ENCODE assay signal across 14 cellular contexts in genomic region chr6:16228709-16229665, GRCh38. TPM values are rescaled to one million over a fixed set of nuclear protein-coding genes. Genes with fewer than 3 reads are reported as not detected.
DNase-seq lines count a peak whose midpoint lies in the region; ATAC-seq and TF ChIP-seq lines count a peak whose summit lies in the region.
"Had no signal": no experiment of that assay in that cellular context is flagged by ENCODE, and none has a peak within 500 bp of the region (broad histone marks: within the 10 kb centered on the region; RNA-seq: fewer than 3 reads in every experiment).

No MANE protein-coding gene starts in this region.

- H3K27ac Mint-ChIP-seq in activated CD4-positive, alpha-beta T cell treated with anti-CD3 and anti-CD28 coated beads for 36 hours = no peak overlapping the region
- H3K27ac Mint-ChIP-seq in T-helper 17 cell = no peak overlapping the region
- H3K27ac Mint-ChIP-seq: activated CD4-positive, alpha-beta memory T cell treated with anti-CD3 and anti-CD28 coated beads, Interleukin-2, amount 10 ng/mL, durations not matched to agents 7 days and 5 days; activated naive CD4-positive, alpha-beta T cell treated with anti-CD3 and anti-CD28 coated beads, Interleukin-2, amount 50 U/mL, for 24 hours; CD8-positive, alpha-beta T cell had no signal

- no peak for DNase-seq in GM12865 (ENCODE audit: low read depth)
- peak; percentile 22 for DNase-seq in amniotic epithelial cell (ENCODE audit: low read depth)
- no peak for DNase-seq in right cardiac atrium
- peak; percentile 42 for DNase-seq in renal cortical epithelial cell (ENCODE audit: low read depth)
- DNase-seq in activated T-cell treated with anti-CD3 and anti-CD28 coated beads, Interleukin-2, amount 50 U/mL, for 4 hours = no peak
- DNase-seq in NCI-H345 (lab: John Stamatoyannopoulos, UW) = no peak
- no peak for DNase-seq in activated CD4-positive, alpha-beta T cell treated with anti-CD3 and anti-CD28 coated beads for 36 hours
- DNase-seq in T-helper 17 cell = no peak
- DNase-seq: activated CD4-positive, alpha-beta memory T cell treated with anti-CD3 and anti-CD28 coated beads, Interleukin-2, amount 10 ng/mL, durations not matched to agents 7 days and 5 days; CD8-positive, alpha-beta T cell; effector CD4-positive, alpha-beta T cell; naive thymus-derived CD8-positive, alpha-beta T cell; stimulated activated CD4-positive, alpha-beta T cell treated with anti-CD3 and anti-CD28 coated beads, Interleukin-4, amount 100 ng/mL, for 4 hours had no signal

- H3K9me3 Mint-ChIP-seq in activated T-cell treated with anti-CD3 and anti-CD28 coated beads, Interleukin-2, amount 50 U/mL, for 4 hours = no peaks in the 10 kb centered on the region
- H3K9me3 Mint-ChIP-seq in activated CD4-positive, alpha-beta T cell treated with anti-CD3 and anti-CD28 coated beads for 36 hours (ENCODE audit: low read depth) = no peaks in the 10 kb centered on the region
- H3K9me3 Mint-ChIP-seq: activated naive CD4-positive, alpha-beta T cell treated with anti-CD3 and anti-CD28 coated beads, Interleukin-2, amount 50 U/mL, for 24 hours; CD8-positive, alpha-beta T cell; naive thymus-derived CD8-positive, alpha-beta T cell had no signal

- no peak overlapping the region for H3K4me3 Mint-ChIP-seq in activated T-cell treated with anti-CD3 and anti-CD28 coated beads, Interleukin-2, amount 50 U/mL, for 4 hours
- H3K4me3 Mint-ChIP-seq in activated CD4-positive, alpha-beta T cell treated with anti-CD3 and anti-CD28 coated beads for 36 hours = no peak overlapping the region
- H3K4me3 Mint-ChIP-seq in T-helper 17 cell = no peak overlapping the region
- H3K4me3 Mint-ChIP-seq: activated CD4-positive, alpha-beta memory T cell treated with anti-CD3 and anti-CD28 coated beads, Interleukin-2, amount 10 ng/mL, durations not matched to agents 7 days and 5 days; activated naive CD4-positive, alpha-beta T cell treated with anti-CD3 and anti-CD28 coated beads, Interleukin-2, amount 50 U/mL, for 24 hours; CD8-positive, alpha-beta T cell; naive thymus-derived CD8-positive, alpha-beta T cell had no signal

- no peak overlapping the region for H3K27ac ChIP-seq in right cardiac atrium (ENCODE audit: low read length)

- H3K27me3 Mint-ChIP-seq in activated T-cell treated with anti-CD3 and anti-CD28 coated beads, Interleukin-2, amount 50 U/mL, for 4 hours (ENCODE audit: low read depth) = peaks cover 10% of the 10 kb centered on the region
- H3K27me3 Mint-ChIP-seq in activated CD4-positive, alpha-beta T cell treated with anti-CD3 and anti-CD28 coated beads for 36 hours = peaks cover 11% of the 10 kb centered on the region
- H3K27me3 Mint-ChIP-seq in T-helper 17 cell = peaks cover 21% of the 10 kb centered on the region

- POLR2A ChIA-PET in activated CD4-positive, alpha-beta T cell treated with anti-CD3 and anti-CD28 coated beads for 36 hours (lab: Charles Lee) = no interaction called here

- peaks cover 3% of the 10 kb centered on the region for H3K4me1 ChIP-seq in right cardiac atrium (ENCODE audit: control insufficient read depth, insufficient read depth, low read length)

- H3K4me3 ChIP-seq in GM12865 (ENCODE audit: low read depth, low read length) = no peak overlapping the region
- no peak overlapping the region for H3K4me3 ChIP-seq in right cardiac atrium (ENCODE audit: low read length)

- H3K36me3 Mint-ChIP-seq in activated T-cell treated with anti-CD3 and anti-CD28 coated beads, Interleukin-2, amount 50 U/mL, for 4 hours (ENCODE audit: insufficient read depth) = no peaks in the 10 kb centered on the region
- H3K36me3 Mint-ChIP-seq in activated CD4-positive, alpha-beta T cell treated with anti-CD3 and anti-CD28 coated beads for 36 hours (ENCODE audit: low read depth) = no peaks in the 10 kb centered on the region
- peaks cover 3% of the 10 kb centered on the region for H3K36me3 Mint-ChIP-seq in T-helper 17 cell (ENCODE audit: low read depth)
- H3K36me3 Mint-ChIP-seq: activated naive CD4-positive, alpha-beta T cell treated with anti-CD3 and anti-CD28 coated beads, Interleukin-2, amount 50 U/mL, for 24 hours; CD8-positive, alpha-beta T cell; naive thymus-derived CD8-positive, alpha-beta T cell had no signal

- intact Hi-C loops in right cardiac atrium (cut with DNase I) = no loop called here
- intact Hi-C loops in activated CD4-positive, alpha-beta T cell treated with anti-CD3 and anti-CD28 coated beads for 36 hours (cut with DNase I, micrococcal nuclease) = no loop called here

- TF ChIP-seq CTCF in GM12865 (IDR thresholded peaks at IDR 0.05; ENCODE audit: insufficient read depth, low read depth, low read length, missing control alignments) = peak; percentile 9

- H3K9me3 ChIP-seq in right cardiac atrium (ENCODE audit: control insufficient read depth, low read length) (no peaks in the 10 kb centered on the region), T-helper 17 cell (ENCODE audit: control insufficient read depth, low read length, poor library complexity, severe bottlenecking) (no peaks in the 10 kb centered on the region)

- H3K27me3 ChIP-seq in right cardiac atrium (ENCODE audit: control insufficient read depth, insufficient read depth) = no peaks in the 10 kb centered on the region

- ATAC-seq in right cardiac atrium (peak; percentile 48 to 53), T-helper 17 cell (no peak)
- ATAC-seq in activated T-cell treated with anti-CD3 and anti-CD28 coated beads, Interleukin-2, amount 50 U/mL, for 4 hours = no peak
- ATAC-seq in activated CD4-positive, alpha-beta T cell treated with anti-CD3 and anti-CD28 coated beads for 36 hours = no peak
- ATAC-seq: CD8-positive, alpha-beta T cell; naive thymus-derived CD8-positive, alpha-beta T cell had no signal

- 37% methylated on average over 20 of the region's 20 CpGs for WGBS in right cardiac atrium

- CTCF ChIA-PET in activated CD4-positive, alpha-beta T cell treated with anti-CD3 and anti-CD28 coated beads for 36 hours (lab: Charles Lee) = interaction anchor here (0.8 kb wide), 1 partner anchor 177 kb away, joined by 3 read pairs; no protein-coding TSS in a partner anchor

- H3K4me1 Mint-ChIP-seq in activated T-cell treated with anti-CD3 and anti-CD28 coated beads, Interleukin-2, amount 50 U/mL, for 4 hours (ENCODE audit: low read depth) = no peaks in the 10 kb centered on the region
- no peaks in the 10 kb centered on the region for H3K4me1 Mint-ChIP-seq in activated CD4-positive, alpha-beta T cell treated with anti-CD3 and anti-CD28 coated beads for 36 hours
- H3K4me1 Mint-ChIP-seq in T-helper 17 cell = no peaks in the 10 kb centered on the region
- H3K4me1 Mint-ChIP-seq: activated CD4-positive, alpha-beta memory T cell treated with anti-CD3 and anti-CD28 coated beads, Interleukin-2, amount 10 ng/mL, durations not matched to agents 7 days and 5 days; activated naive CD4-positive, alpha-beta T cell treated with anti-CD3 and anti-CD28 coated beads, Interleukin-2, amount 50 U/mL, for 24 hours; naive thymus-derived CD8-positive, alpha-beta T cell had no signal

RNA-seq across cellular contexts. Expression of gene GMPR, which starts 9.4 kb away (rescaled TPM):
- total RNA-seq in right cardiac atrium (10 to 100 TPM; 68.2 to 80.6 (median 72.0) TPM), renal cortical epithelial cell (3.6 and 9.5 TPM in 2 replicates), T-helper 17 cell (10 to 100 TPM in 1 of 2 donors, under 1 TPM in 1; 0.52 to 33.6 TPM)
- 123 TPM for polyA plus RNA-seq in right cardiac atrium
- 1 to 10 TPM in 1 of 3 donors, under 1 TPM in 2; 0.38 to 1.2 (median 0.58) TPM for total RNA-seq in activated T-cell treated with anti-CD3 and anti-CD28 coated beads, Interleukin-2, amount 50 U/mL, for 4 hours
- total RNA-seq in activated CD4-positive, alpha-beta T cell treated with anti-CD3 and anti-CD28 coated beads for 36 hours = 1 to 10 TPM; 1.4 to 1.6 TPM

Comparison
In these comparisons a context has a peak if more than half of its experiments do, and no peak if none do; other contexts are left out.
1. DNase-seq: peak in amniotic epithelial cell (single experiment) and renal cortical epithelial cell (single experiment); none in GM12865 (single experiment), right cardiac atrium (0 of 3), activated T-cell treated with anti-CD3 and anti-CD28 coated beads, Interleukin-2, amount 50 U/mL, for 4 hours (single experiment), NCI-H345 (single experiment), activated CD4-positive, alpha-beta T cell treated with anti-CD3 and anti-CD28 coated beads for 36 hours (single experiment) and T-helper 17 cell (0 of 3).
2. ATAC-seq: peak in right cardiac atrium (2 of 2); none in activated T-cell treated with anti-CD3 and anti-CD28 coated beads, Interleukin-2, amount 50 U/mL, for 4 hours (0 of 2), activated CD4-positive, alpha-beta T cell treated with anti-CD3 and anti-CD28 coated beads for 36 hours (single experiment) and T-helper 17 cell (single experiment).